ENCODE assay signal across 8 cellular contexts in genomic region chr11:62337682-62338181, GRCh38. TPM values are rescaled to one million over a fixed set of nuclear protein-coding genes. Genes with fewer than 3 reads are reported as not detected.
DNase-seq lines count a peak whose midpoint lies in the region; ATAC-seq, FAIRE-seq and TF ChIP-seq lines count a peak whose summit lies in the region.

No MANE protein-coding gene starts in this region.

- no peak for TF ChIP-seq CTCF in tibial nerve (IDR thresholded peaks at IDR 0.05)

- TF ChIP-seq POLR2A in H54 (IDR thresholded peaks at IDR 0.05; ENCODE audit: low read depth, low read length) (no peak), tibial nerve (IDR thresholded peaks at IDR 0.05) (no peak)

- peak overlapping the region; percentile 79 for H3K4me2 ChIP-seq in BLaER1

- 0 to 1% methylated on average over 32 to 43 of the region's 50 CpGs for WGBS in mesodermal cell (ENCODE audit: insufficient coverage in 2 of 2), 2 experiments
- 1 to 2% methylated on average over 46 to 47 of the region's 50 CpGs for WGBS in tibial nerve, 2 donors

- peak overlapping the region; percentile 55; the same call in 1 of the 2 replicates for H3K9ac ChIP-seq in BLaER1
- H3K9ac ChIP-seq in SK-N-MC (ENCODE audit: insufficient read length) = peak overlapping the region; percentile 78
- H3K9ac ChIP-seq in duodenal mucosa (ENCODE audit: low read depth in 1 of 2, low read length in 2 of 2) = peak overlapping the region; percentile 50 to 77

- TF ChIP-seq EP300 in tibial nerve (IDR thresholded peaks at IDR 0.05) = no peak

- ATAC-seq in GM19452 (IDR thresholded peaks at IDR 0.05; ENCODE audit: unreplicated experiment) (no peak), HG02981 (IDR thresholded peaks at IDR 0.05; ENCODE audit: unreplicated experiment) (no peak)

- H3K4me3 ChIP-seq in BLaER1 (peak overlapping the region; percentile 71), SK-N-MC (peak overlapping the region; percentile 90), duodenal mucosa (ENCODE audit: low read depth in 1 of 2, low read length in 2 of 2) (peak overlapping the region; percentile 77 to 85), mesodermal cell (ENCODE audit: extremely low read depth, insufficient read depth, low read length, poor library complexity, severe bottlenecking) (peak overlapping the region; percentile 64), tibial nerve (peak overlapping the region; percentile 49 to 93 (median 80))

- H4K20me1 ChIP-seq in BLaER1 = 0 out of 2 replicates have a peak, but pooled peaks cover 6% of the 10 kb centered on the region

- H3K27ac ChIP-seq in BLaER1 = no peak overlapping the region
- H3K27ac ChIP-seq in SK-N-MC = no peak overlapping the region
- H3K27ac ChIP-seq in duodenal mucosa (ENCODE audit: low read depth, low read length) = no peak overlapping the region
- no peak overlapping the region for H3K27ac ChIP-seq in mesodermal cell (ENCODE audit: low read depth, low read length, severe bottlenecking)
- H3K27ac ChIP-seq in tibial nerve = peak overlapping the region; percentile 24 to 79 (median 72)

- DNase-seq in H54 (ENCODE audit: insufficient read length, low spot score) = peak; percentile 19
- no peak for DNase-seq in SK-N-MC (ENCODE audit: low read depth, low spot score)
- no peak for DNase-seq in tibial nerve (ENCODE audit: low spot score in 2 of 2)

- H3K36me3 ChIP-seq in BLaER1 (no peaks in the 10 kb centered on the region), SK-N-MC (ENCODE audit: insufficient read depth, low read length) (no peaks in the 10 kb centered on the region), duodenal mucosa (ENCODE audit: control insufficient read depth in 1 of 2, insufficient read depth in 2 of 2, low read length in 2 of 2) (no peaks in the 10 kb centered on the region), mesodermal cell (ENCODE audit: control insufficient read depth, insufficient read depth, low read length) (no peaks in the 10 kb centered on the region), tibial nerve (no peaks in the 10 kb centered on the region)

- peaks cover 60% of the 10 kb centered on the region for H3K27me3 ChIP-seq in BLaER1
- H3K27me3 ChIP-seq in duodenal mucosa (ENCODE audit: control insufficient read depth in 1 of 2, insufficient read depth in 2 of 2, low read length in 2 of 2) = peaks cover 4% of the 10 kb centered on the region in 2 donors
- H3K27me3 ChIP-seq in tibial nerve = no peaks in the 10 kb centered on the region

- peaks cover 36% of the 10 kb centered on the region for H3K4me1 ChIP-seq in BLaER1
- H3K4me1 ChIP-seq in duodenal mucosa (ENCODE audit: control insufficient read depth in 1 of 2, insufficient read depth in 2 of 2, low read length in 2 of 2) = peaks cover 7 to 13% of the 10 kb centered on the region in 2 donors
- H3K4me1 ChIP-seq in mesodermal cell (ENCODE audit: control insufficient read depth, insufficient read depth, low read length, poor library complexity, severe bottlenecking) = no peaks in the 10 kb centered on the region
- peaks cover 0 to 18% (median 3%) of the 10 kb centered on the region in 4 donors for H3K4me1 ChIP-seq in tibial nerve

- H3K9me3 ChIP-seq in BLaER1 (peaks cover 19% of the 10 kb centered on the region), SK-N-MC (ENCODE audit: low read depth, low read length) (no peaks in the 10 kb centered on the region), duodenal mucosa (ENCODE audit: control insufficient read depth in 1 of 2, low read length in 2 of 2) (no peaks in the 10 kb centered on the region), mesodermal cell (ENCODE audit: control insufficient read depth, low read length) (no peaks in the 10 kb centered on the region), tibial nerve (no peaks in the 10 kb centered on the region)

- FAIRE-seq in H54 (lab: Jason Lieb, UNC) = no peak

RNA-seq across cellular contexts. Expression of gene ASRGL1, which starts 0.5 kb away (rescaled TPM):
- 8.8 TPM for polyA plus RNA-seq in mesodermal cell (2013, experiment 1 of 2)
- 12.1 TPM for polyA plus RNA-seq in mesodermal cell (2013, experiment 2 of 2)
- total RNA-seq in tibial nerve = 10 to 100 TPM in 2 of 4 donors, 1 to 10 TPM in 2; 4.2 to 16.7 (median 12.5) TPM

RNA-seq across cellular contexts. Expression of gene SCGB1D4, which starts 38.9 kb away (rescaled TPM):
- polyA plus RNA-seq in mesodermal cell (2013, experiment 1 of 2) = not detected
- not detected for polyA plus RNA-seq in mesodermal cell (2013, experiment 2 of 2)
- not detected for total RNA-seq in tibial nerve

Comparison
In these comparisons a context has a peak if more than half of its experiments do, and no peak if none do; other contexts are left out.
1. H3K27ac ChIP-seq: peak in tibial nerve (4 of 4); none in BLaER1 (single experiment), SK-N-MC (single experiment), duodenal mucosa (single experiment) and mesodermal cell (single experiment).
2. Peak in every context shown above with its lines, with median percentiles within 50 percentile points of each other: H3K4me3 ChIP-seq and H3K9ac ChIP-seq.